ENCODE assay signal across 9 cellular contexts in the genomic region with DNA sequence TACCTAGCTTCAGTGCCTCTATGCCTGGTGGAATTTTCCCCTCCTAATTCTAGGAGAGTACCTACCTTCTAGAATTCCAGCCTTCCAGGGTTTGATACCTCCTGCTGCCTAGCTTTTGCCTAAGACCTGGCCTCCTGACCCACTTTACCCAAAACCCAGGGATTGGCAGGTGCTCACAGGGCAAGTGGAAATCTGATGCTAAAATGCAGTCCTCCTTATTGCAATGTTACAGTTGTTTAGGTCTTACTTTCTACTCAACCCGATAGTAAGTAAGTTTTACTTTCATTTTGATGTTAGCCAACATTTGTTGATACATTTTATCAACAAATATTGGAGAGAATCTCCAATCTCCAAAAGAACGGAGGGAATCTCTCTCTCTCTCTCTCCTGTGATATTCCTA.
A peak's percentile ranks its signal among the peaks of the same experiment; 100 is the strongest.
DNase-seq lines count a peak whose midpoint lies in the region; ATAC-seq and TF ChIP-seq lines count a peak whose summit lies in the region.
"Had no signal": no experiment of that assay in that cellular context is flagged by ENCODE, and none has a peak within 500 bp of the region (broad histone marks: within the 10 kb centered on the region; RNA-seq: fewer than 3 reads in every experiment).

No MANE protein-coding gene starts in this region.

- H3K9ac ChIP-seq in GM23248, result no peak overlapping the region

- H2AFZ ChIP-seq in GM23248, result peak overlapping the region; percentile 33; the same call in 1 of the 2 replicates

- H3K4me3 ChIP-seq in GM23248, result peak overlapping the region; percentile 45

- H3F3A ChIP-seq in GM23248 (ENCODE audit: insufficient read depth), result no peaks in the 10 kb centered on the region

- in situ Hi-C loops in GM23248 (cut with MboI), result no loop called here

- H3K36me3 ChIP-seq in GM23248 (ENCODE audit: low read depth), result no peaks in the 10 kb centered on the region
- H3K36me3 ChIP-seq: brain microvascular endothelial cell had no signal

- ATAC-seq in activated CD4-positive, alpha-beta T cell treated with anti-CD3 and anti-CD28 coated beads for 36 hours, result no peak
- ATAC-seq in activated CD8-positive, alpha-beta T cell treated with anti-CD3 and anti-CD28 coated beads for 36 hours, result no peak
- ATAC-seq in natural killer cell treated with Interleukin-12 subunit alpha and Interleukin-12 subunit beta and Interleukin-15 and Interleukin-18, amount 100 ng/mL, for 72 hours, result peak in 1 of 2 donors; percentile 33
- ATAC-seq in HG02642 (IDR thresholded peaks at IDR 0.05; ENCODE audit: poor library complexity, unreplicated experiment), result no peak

- H3K27me3 Mint-ChIP-seq in activated CD4-positive, alpha-beta T cell treated with anti-CD3 and anti-CD28 coated beads for 36 hours, result peaks cover 2% of the 10 kb centered on the region
- H3K27me3 Mint-ChIP-seq in activated CD8-positive, alpha-beta T cell treated with anti-CD3 and anti-CD28 coated beads for 36 hours, result peaks cover 3% of the 10 kb centered on the region
- peaks cover 7 to 8% of the 10 kb centered on the region in 2 donors for H3K27me3 Mint-ChIP-seq in natural killer cell treated with Interleukin-12 subunit alpha and Interleukin-12 subunit beta and Interleukin-15 and Interleukin-18, amount 100 ng/mL, for 72 hours

- H3K4me3 Mint-ChIP-seq in activated CD4-positive, alpha-beta T cell treated with anti-CD3 and anti-CD28 coated beads for 36 hours, result peak overlapping the region; percentile 6
- H3K4me3 Mint-ChIP-seq in activated CD8-positive, alpha-beta T cell treated with anti-CD3 and anti-CD28 coated beads for 36 hours, result peak overlapping the region; percentile 41
- H3K4me3 Mint-ChIP-seq in natural killer cell treated with Interleukin-12 subunit alpha and Interleukin-12 subunit beta and Interleukin-15 and Interleukin-18, amount 100 ng/mL, for 72 hours, result peak overlapping the region; percentile 74

- no peaks in the 10 kb centered on the region for H3K36me3 Mint-ChIP-seq in activated CD4-positive, alpha-beta T cell treated with anti-CD3 and anti-CD28 coated beads for 36 hours (ENCODE audit: low read depth)
- no peaks in the 10 kb centered on the region for H3K36me3 Mint-ChIP-seq in activated CD8-positive, alpha-beta T cell treated with anti-CD3 and anti-CD28 coated beads for 36 hours (ENCODE audit: low read depth)
- no peaks in the 10 kb centered on the region for H3K36me3 Mint-ChIP-seq in natural killer cell treated with Interleukin-12 subunit alpha and Interleukin-12 subunit beta and Interleukin-15 and Interleukin-18, amount 100 ng/mL, for 72 hours

- TF ChIP-seq CTCF in activated CD8-positive, alpha-beta T cell treated with anti-CD3 and anti-CD28 coated beads for 36 hours (IDR thresholded peaks at IDR 0.05), result no peak

- H3K9me3 Mint-ChIP-seq in activated CD4-positive, alpha-beta T cell treated with anti-CD3 and anti-CD28 coated beads for 36 hours (ENCODE audit: low read depth), result no peaks in the 10 kb centered on the region
- no peaks in the 10 kb centered on the region for H3K9me3 Mint-ChIP-seq in activated CD8-positive, alpha-beta T cell treated with anti-CD3 and anti-CD28 coated beads for 36 hours
- no peaks in the 10 kb centered on the region for H3K9me3 Mint-ChIP-seq in natural killer cell treated with Interleukin-12 subunit alpha and Interleukin-12 subunit beta and Interleukin-15 and Interleukin-18, amount 100 ng/mL, for 72 hours

- no peaks in the 10 kb centered on the region for H3K9me3 ChIP-seq in GM23248 (ENCODE audit: low read depth)

- H3K27ac ChIP-seq in GM23248, result no peak overlapping the region
- H3K27ac ChIP-seq: brain microvascular endothelial cell had no signal

- CTCF ChIA-PET in activated CD4-positive, alpha-beta T cell treated with anti-CD3 and anti-CD28 coated beads for 36 hours (lab: Charles Lee), result interaction anchor here (1.3 to 1.4 kb wide), 2 partner anchors 9 to 19 kb away, joined by 3 to 5 read pairs; no protein-coding TSS in a partner anchor
- CTCF ChIA-PET in activated CD8-positive, alpha-beta T cell treated with anti-CD3 and anti-CD28 coated beads for 36 hours (lab: Charles Lee), result interaction anchor here (1.3 kb wide), 2 partner anchors 20 to 118 kb away, joined by 3 to 4 read pairs; no protein-coding TSS in a partner anchor

- H3K4me1 Mint-ChIP-seq in activated CD4-positive, alpha-beta T cell treated with anti-CD3 and anti-CD28 coated beads for 36 hours, result peaks cover 13% of the 10 kb centered on the region
- peaks cover 13% of the 10 kb centered on the region for H3K4me1 Mint-ChIP-seq in activated CD8-positive, alpha-beta T cell treated with anti-CD3 and anti-CD28 coated beads for 36 hours (ENCODE audit: low read depth)
- peaks cover 12 to 15% of the 10 kb centered on the region in 2 donors for H3K4me1 Mint-ChIP-seq in natural killer cell treated with Interleukin-12 subunit alpha and Interleukin-12 subunit beta and Interleukin-15 and Interleukin-18, amount 100 ng/mL, for 72 hours (ENCODE audit: low read depth in 2 of 2)

- POLR2A ChIA-PET in activated CD4-positive, alpha-beta T cell treated with anti-CD3 and anti-CD28 coated beads for 36 hours (lab: Charles Lee), result no interaction called here
- POLR2A ChIA-PET in activated CD8-positive, alpha-beta T cell treated with anti-CD3 and anti-CD28 coated beads for 36 hours (lab: Charles Lee), result no interaction called here

- WGBS in GM23248 (ENCODE audit: low coverage in 1 of 2, low lambda C conversion rate in 2 of 2, missing lambda C conversion rate in 2 of 2), 2 experiments, result 9 to 22% methylated on average over 2 of the region's 2 CpGs

- H3K4me2 ChIP-seq in GM23248 (ENCODE audit: unreplicated experiment), result no peak overlapping the region

- DNase-seq in activated CD4-positive, alpha-beta T cell treated with anti-CD3 and anti-CD28 coated beads for 36 hours, result no peak
- no peak for DNase-seq in activated CD4-positive, alpha-beta T cell treated with anti-CD3 and anti-CD28 coated beads, Interleukin-2, amount 50 U/mL, for 4 hours
- DNase-seq in GM23248, result no peak
- DNase-seq in activated CD8-positive, alpha-beta T cell treated with anti-CD3 and anti-CD28 coated beads for 36 hours, result no peak
- DNase-seq in natural killer cell treated with Interleukin-12 subunit alpha and Interleukin-12 subunit beta and Interleukin-15 and Interleukin-18, amount 100 ng/mL, for 72 hours (ENCODE audit: low spot score), result no peak
- DNase-seq in NCI-H2107 treated with DMSO at 0.1 percent for 48 hours (lab: John Stamatoyannopoulos, UW; ENCODE audit: unreplicated experiment), result no peak
- DNase-seq in cerebellum (ENCODE audit: low spot score), result no peak
- DNase-seq: brain microvascular endothelial cell had no signal

- no peaks in the 10 kb centered on the region for H3K4me1 ChIP-seq in GM23248 (ENCODE audit: insufficient read depth)

- no peaks in the 10 kb centered on the region for H3K27me3 ChIP-seq in GM23248 (replicated peaks; ENCODE audit: insufficient read depth)
- H3K27me3 ChIP-seq: brain microvascular endothelial cell had no signal

- no peaks in the 10 kb centered on the region for H3K9me2 ChIP-seq in GM23248 (ENCODE audit: insufficient read depth)

- no peaks in the 10 kb centered on the region for H3K79me2 ChIP-seq in GM23248 (ENCODE audit: insufficient read depth)

- intact Hi-C loops in activated CD4-positive, alpha-beta T cell treated with anti-CD3 and anti-CD28 coated beads for 36 hours (cut with DNase I, micrococcal nuclease), result no loop called here
- intact Hi-C loops in activated CD8-positive, alpha-beta T cell treated with anti-CD3 and anti-CD28 coated beads for 36 hours (cut with micrococcal nuclease), result no loop called here

- no peak overlapping the region for H3K27ac Mint-ChIP-seq in activated CD4-positive, alpha-beta T cell treated with anti-CD3 and anti-CD28 coated beads for 36 hours
- H3K27ac Mint-ChIP-seq in activated CD8-positive, alpha-beta T cell treated with anti-CD3 and anti-CD28 coated beads for 36 hours, result no peak overlapping the region
- H3K27ac Mint-ChIP-seq in natural killer cell treated with Interleukin-12 subunit alpha and Interleukin-12 subunit beta and Interleukin-15 and Interleukin-18, amount 100 ng/mL, for 72 hours, result peak overlapping the region; percentile 30 to 78

- no peaks in the 10 kb centered on the region for H4K20me1 ChIP-seq in GM23248 (ENCODE audit: insufficient read depth)

Comparison
In these comparisons a context has a peak if more than half of its experiments do, and no peak if none do; other contexts are left out.
1. H3K27ac Mint-ChIP-seq: peak in natural killer cell treated with Interleukin-12 subunit alpha and Interleukin-12 subunit beta and Interleukin-15 and Interleukin-18, amount 100 ng/mL, for 72 hours (2 of 2); none in activated CD4-positive, alpha-beta T cell treated with anti-CD3 and anti-CD28 coated beads for 36 hours (single experiment) and activated CD8-positive, alpha-beta T cell treated with anti-CD3 and anti-CD28 coated beads for 36 hours (single experiment).
2. H3K4me3 Mint-ChIP-seq: peak in every context shown above with its lines; median percentile 74 in natural killer cell treated with Interleukin-12 subunit alpha and Interleukin-12 subunit beta and Interleukin-15 and Interleukin-18, amount 100 ng/mL, for 72 hours; 41 in activated CD8-positive, alpha-beta T cell treated with anti-CD3 and anti-CD28 coated beads for 36 hours; 6 in activated CD4-positive, alpha-beta T cell treated with anti-CD3 and anti-CD28 coated beads for 36 hours.